ENCODE assay signal across 9 cellular contexts in genomic region chr6:31908791-31909190, GRCh38. TPM values are rescaled to one million over a fixed set of nuclear protein-coding genes. Genes with fewer than 3 reads are reported as not detected.
DNase-seq lines count a peak whose midpoint lies in the region; ATAC-seq and TF ChIP-seq lines count a peak whose summit lies in the region.
"Had no signal": no experiment of that assay in that cellular context is flagged by ENCODE, and none has a peak within 500 bp of the region (broad histone marks: within the 10 kb centered on the region; RNA-seq: fewer than 3 reads in every experiment).

No MANE protein-coding gene starts in this region.

- H3K4me2 ChIP-seq in HCT116 (ENCODE audit: low read length): peak overlapping the region; percentile 44
- H3K4me2 ChIP-seq: neural progenitor cell had no signal

- no peaks in the 10 kb centered on the region for H3K79me2 ChIP-seq in HCT116 (ENCODE audit: insufficient read depth, low read length)

- TF ChIP-seq POLR2A in HCT116 (IDR thresholded peaks at IDR 0.05; ENCODE audit: borderline replicate concordance, extremely low read depth, insufficient read depth, insufficient read length): no peak
- TF ChIP-seq POLR2A in erythroblast (IDR thresholded peaks at IDR 0.05; ENCODE audit: low read length): no peak

- H3K4me1 ChIP-seq in HCT116 (ENCODE audit: control insufficient read depth in 1 of 2, insufficient read depth in 2 of 2, low read length in 2 of 2): peaks cover 42 to 68% of the 10 kb centered on the region in 2 experiments

- H3K9me2 ChIP-seq in HCT116 (ENCODE audit: insufficient read depth): no peaks in the 10 kb centered on the region

- no peaks in the 10 kb centered on the region for H3K9me3 ChIP-seq in HCT116 (ENCODE audit: control insufficient read depth in 1 of 2, insufficient read depth in 1 of 2, low read depth in 1 of 2, low read length in 2 of 2)

- H3K27ac ChIP-seq in HCT116 (ENCODE audit: low read depth, low read length): no peak overlapping the region
- H3K27ac ChIP-seq: neural progenitor cell had no signal

- DNase-seq in HCT116 (ENCODE audit: low read depth, low spot score) (no peak), NCI-H774 (lab: John Stamatoyannopoulos, UW) (peak; percentile 9), lung microvascular endothelial cell (ENCODE audit: low read depth in 2 of 2) (peak; percentile 21 to 36), HEK293T (ENCODE audit: extremely low spot score) (no peak), middle frontal gyrus (ENCODE audit: extremely low spot score, low spot score) (no peak), erythroblast (lab: John Stamatoyannopoulos, UW) (no peak)
- DNase-seq: activated naive CD4-positive, alpha-beta T cell treated with anti-CD3 and anti-CD28 coated beads, Interleukin-2, amount 10 ng/mL, durations not matched to agents 7 days and 5 days had no signal

- CTCF ChIA-PET in HCT116 (lab: Charles Lee) (interaction anchor here (0.9 kb wide), 1 partner anchor 44 kb away, joined by 3 read pairs; no protein-coding TSS in a partner anchor), HEK293T (lab: Yijun Ruan, JAX) (no interaction called here)

- H3K4me3 ChIP-seq in HCT116 (replicated peaks in 1 of 2; ENCODE audit: low read depth in 1 of 2, low read length in 2 of 2): no peak overlapping the region
- H3K4me3 ChIP-seq: neural progenitor cell had no signal

- H4K20me1 ChIP-seq in HCT116 (ENCODE audit: insufficient read depth): no peaks in the 10 kb centered on the region

- H3K36me3 ChIP-seq in HCT116 (ENCODE audit: control insufficient read depth in 1 of 2, insufficient read depth in 2 of 2, low read length in 2 of 2): no peaks in the 10 kb centered on the region
- H3K36me3 ChIP-seq: neural progenitor cell had no signal

- intact Hi-C loops in HCT116 (cut with micrococcal nuclease): no loop called here

- H3K27me3 ChIP-seq in HCT116 (ENCODE audit: insufficient read depth, low read length): no peaks in the 10 kb centered on the region
- H3K27me3 ChIP-seq: neural progenitor cell had no signal

- H3K9ac ChIP-seq in HCT116 (ENCODE audit: low read length): no peak overlapping the region
- H3K9ac ChIP-seq: neural progenitor cell had no signal

- no TSS peak for BruUV-seq in HCT116 (replicated peaks; lab: Mats Ljungman, UMichigan)

- no peak for TF ChIP-seq RAD21 in HCT116 (IDR thresholded peaks at IDR 0.05; ENCODE audit: low read depth)

- peak overlapping the region; percentile 19 for H2AFZ ChIP-seq in HCT116 (ENCODE audit: low read depth, low read length, poor library complexity, severe bottlenecking)
- H2AFZ ChIP-seq: neural progenitor cell had no signal

- RAD21 ChIA-PET in HCT116 (lab: Charles Lee; ENCODE audit: low non-redundant PET in 1 of 2, low total read pairs in 2 of 2, uncharacterized antibody in 2 of 2, unreplicated experiment in 2 of 2): interaction anchor here in 1 of 2 experiments (0.5 to 0.7 kb wide), 2 partner anchors 11 to 162 kb away, joined by 3 to 4 read pairs; no protein-coding TSS in a partner anchor

- POLR2A ChIA-PET in HCT116 (lab: Charles Lee) (no interaction called here), HEK293T (lab: Yijun Ruan, JAX) (interaction anchor here (2.5 kb wide), 1 partner anchor 46 kb away, joined by 7 read pairs; the partner anchor contains the start of gene NEU1)

- ATAC-seq in GM18867 (IDR thresholded peaks at IDR 0.05; ENCODE audit: unreplicated experiment) (peak; percentile 83), HCT116 (no peak)

- TF ChIP-seq CTCF in HCT116 (IDR thresholded peaks at IDR 0.05 in 2 of 3, conservative IDR thresholded peaks at IDR 0.05 in 1 of 3; ENCODE audit: borderline replicate concordance in 1 of 3, insufficient read depth in 1 of 3, low read depth in 2 of 3, low read length in 2 of 3): no peak

TF ChIP-seq in HCT116, 20 proteins besides CTCF, POLR2A, EP300 and RAD21 (continues in another document):
- TF ChIP-seq TCF7L2 (IDR thresholded peaks at IDR 0.05; ENCODE audit: borderline replicate concordance, extremely low read depth, insufficient read depth, insufficient read length): no peak
- no peak for TF ChIP-seq MAX (IDR thresholded peaks at IDR 0.05)
- no peak for TF ChIP-seq YY1 (IDR thresholded peaks at IDR 0.05; ENCODE audit: extremely low read depth, insufficient replicate concordance, low read depth, low read length)
- no peak for TF ChIP-seq SRF (IDR thresholded peaks at IDR 0.05; ENCODE audit: low read depth)
- no peak for TF ChIP-seq CBX3 (IDR thresholded peaks at IDR 0.05; ENCODE audit: low read depth)
- no peak for TF ChIP-seq CEBPB (IDR thresholded peaks at IDR 0.05; ENCODE audit: low read depth)
- no peak for TF ChIP-seq JUND (IDR thresholded peaks at IDR 0.05)
- TF ChIP-seq EZH2phosphoT487 (IDR thresholded peaks at IDR 0.05; ENCODE audit: borderline replicate concordance): no peak
- TF ChIP-seq EGR1 (IDR thresholded peaks at IDR 0.05; ENCODE audit: low read depth): no peak
- TF ChIP-seq POLR2AphosphoS5 (IDR thresholded peaks at IDR 0.05; ENCODE audit: low read depth, low read length): no peak
- no peak for TF ChIP-seq ZBTB33 (IDR thresholded peaks at IDR 0.05; ENCODE audit: extremely low read depth, insufficient replicate concordance, low read length)
- TF ChIP-seq ZFX (IDR thresholded peaks at IDR 0.05): no peak
- no peak for TF ChIP-seq FOSL1 (IDR thresholded peaks at IDR 0.05; ENCODE audit: low read depth)

TF ChIP-seq in HEK293T, 16 proteins besides CTCF, POLR2A, EP300 and RAD21:
- TF ChIP-seq FOXM1 (IDR thresholded peaks at IDR 0.05; ENCODE audit: borderline replicate concordance) (no peak), L3MBTL2 (conservative IDR thresholded peaks at IDR 0.05) (no peak), ELF4 (IDR thresholded peaks at IDR 0.05) (no peak), ARNT (IDR thresholded peaks at IDR 0.05) (no peak), SP1 (IDR thresholded peaks at IDR 0.05) (no peak), TARDBP (IDR thresholded peaks at IDR 0.05) (no peak), HDGF (IDR thresholded peaks at IDR 0.05; ENCODE audit: borderline replicate concordance) (no peak), NFRKB (IDR thresholded peaks at IDR 0.05) (no peak)

RNA-seq across cellular contexts. Expression of gene ZBTB12, which starts 6.9 kb away (rescaled TPM):
- 10.3 TPM for total RNA-seq in HCT116 (2021; ENCODE audit: unreplicated experiment)
- 8.9 and 10.3 TPM in 2 replicates for polyA plus RNA-seq in HCT116 (2012)
- 2.2 and 3.6 TPM in 2 replicates for total RNA-seq in lung microvascular endothelial cell

RNA-seq across cellular contexts. Expression of gene EHMT2, which starts 11.3 kb away (rescaled TPM):
- 84.0 TPM for total RNA-seq in HCT116 (2021; ENCODE audit: unreplicated experiment)
- polyA plus RNA-seq in HCT116 (2012): 79.2 and 79.9 TPM in 2 replicates
- total RNA-seq in lung microvascular endothelial cell: 25.7 and 28.0 TPM in 2 replicates

RNA-seq across cellular contexts. Expression of gene C2, which starts 18.7 kb away (rescaled TPM):
- total RNA-seq in HCT116 (2021; ENCODE audit: unreplicated experiment) (3.1 TPM), lung microvascular endothelial cell (under 0.01 TPM in 1 of 2 replicates, not detected in the other)
- polyA plus RNA-seq in HCT116 (2012): 0.62 and 0.78 TPM in 2 replicates

RNA-seq across cellular contexts. Expression of gene SLC44A4, which starts 30.0 kb away (rescaled TPM):
- total RNA-seq in HCT116 (2021; ENCODE audit: unreplicated experiment) (0.74 TPM), lung microvascular endothelial cell (not detected in 2 replicates)
- polyA plus RNA-seq in HCT116 (2012): 0.07 and 0.22 TPM in 2 replicates

RNA-seq across cellular contexts. Expression of gene CFB, which starts 37.1 kb away (rescaled TPM):
- total RNA-seq in HCT116 (2021; ENCODE audit: unreplicated experiment): 1.5 TPM
- 1.8 and 2.0 TPM in 2 replicates for polyA plus RNA-seq in HCT116 (2012)
- total RNA-seq in lung microvascular endothelial cell: 0.44 and 0.60 TPM in 2 replicates

Comparison
In these comparisons a context has a peak if more than half of its experiments do, and no peak if none do; other contexts are left out.
1. DNase-seq: peak in NCI-H774 (single experiment) and lung microvascular endothelial cell (2 of 2); none in HCT116 (single experiment), HEK293T (single experiment), middle frontal gyrus (single experiment) and erythroblast (0 of 2).